ENCODE assay signal across 1 cellular context in genomic region chr7:151714201-151714600, GRCh38.
TF ChIP-seq lines count a peak whose summit lies in the region.

No MANE protein-coding gene starts in this region.

TF ChIP-seq in HepG2, 621 proteins besides CTCF, POLR2A, EP300 and RAD21:
- TF ChIP-seq, protein P1, sequence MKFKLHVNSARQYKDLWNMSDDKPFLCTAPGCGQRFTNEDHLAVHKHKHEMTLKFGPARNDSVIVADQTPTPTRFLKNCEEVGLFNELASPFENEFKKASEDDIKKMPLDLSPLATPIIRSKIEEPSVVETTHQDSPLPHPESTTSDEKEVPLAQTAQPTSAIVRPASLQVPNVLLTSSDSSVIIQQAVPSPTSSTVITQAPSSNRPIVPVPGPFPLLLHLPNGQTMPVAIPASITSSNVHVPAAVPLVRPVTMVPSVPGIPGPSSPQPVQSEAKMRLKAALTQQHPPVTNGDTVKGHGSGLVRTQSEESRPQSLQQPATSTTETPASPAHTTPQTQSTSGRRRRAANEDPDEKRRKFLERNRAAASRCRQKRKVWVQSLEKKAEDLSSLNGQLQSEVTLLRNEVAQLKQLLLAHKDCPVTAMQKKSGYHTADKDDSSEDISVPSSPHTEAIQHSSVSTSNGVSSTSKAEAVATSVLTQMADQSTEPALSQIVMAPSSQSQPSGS (CRISPR knock-in tag; IDR thresholded peaks at IDR 0.05) = no peak
- TF ChIP-seq KDM5B (CRISPR knock-in tag; IDR thresholded peaks at IDR 0.05; ENCODE audit: borderline replicate concordance) (no peak), WIZ (CRISPR knock-in tag; IDR thresholded peaks at IDR 0.05) (no peak), ZNF574 (CRISPR knock-in tag; IDR thresholded peaks at IDR 0.05) (no peak), ZNF597 (CRISPR knock-in tag; IDR thresholded peaks at IDR 0.05) (no peak), ZC3H4 (CRISPR knock-in tag; IDR thresholded peaks at IDR 0.05; ENCODE audit: borderline replicate concordance) (no peak), JARID2 (CRISPR knock-in tag; IDR thresholded peaks at IDR 0.05; ENCODE audit: insufficient replicate concordance) (no peak), ZNF552 (CRISPR knock-in tag; IDR thresholded peaks at IDR 0.05; ENCODE audit: borderline replicate concordance) (no peak), NFKBIZ (CRISPR knock-in tag; IDR thresholded peaks at IDR 0.05) (no peak), RXRB (CRISPR knock-in tag; IDR thresholded peaks at IDR 0.05; ENCODE audit: borderline replicate concordance) (no peak)
TF ChIP-seq in HepG2: peak in this region for 0.
